ENCODE assay signal across 24 cellular contexts in genomic region chr12:71771069-71771468, GRCh38. TPM values are rescaled to one million over a fixed set of nuclear protein-coding genes. Genes with fewer than 3 reads are reported as not detected.
DNase-seq lines count a peak whose midpoint lies in the region; ATAC-seq, FAIRE-seq and TF ChIP-seq lines count a peak whose summit lies in the region.
"Had no signal": no experiment of that assay in that cellular context is flagged by ENCODE, and none has a peak within 500 bp of the region (broad histone marks: within the 10 kb centered on the region; RNA-seq: fewer than 3 reads in every experiment).

No MANE protein-coding gene starts in this region.

- no peak for ATAC-seq in GM21786 (IDR thresholded peaks at IDR 0.05; ENCODE audit: unreplicated experiment)
- ATAC-seq: HCT116, HepG2, SK-N-SH treated with all-trans-retinoic acid at 6 μM for 48 hours had no signal

- peak; percentile 60 for FAIRE-seq in H54 (lab: Jason Lieb, UNC)
- FAIRE-seq in kidney (lab: Jason Lieb, UNC): peak; percentile 96
- FAIRE-seq: HepG2 had no signal

- DNase-seq in H54 (ENCODE audit: insufficient read length, low spot score): no peak
- peak; percentile 29 for DNase-seq in choroid plexus epithelial cell (ENCODE audit: low read depth)
- no peak for DNase-seq in kidney
- peak; percentile 94 for DNase-seq in renal cortical epithelial cell (ENCODE audit: low read depth)
- DNase-seq in AG08395 (ENCODE audit: low spot score): no peak
- no peak for DNase-seq in activated effector memory CD4-positive, alpha-beta T cell treated with anti-CD3 and anti-CD28 coated beads, Interleukin-2, amount 50 U/mL, for 16 hours
- DNase-seq: Caco-2; CD4-positive, CD25-positive, alpha-beta regulatory T cell; DMS153; GF-D8; GM23248; KBM-7; MV-4-11; NCI-H1417; NCI-H187; NCI-H2227 treated with DMSO at 0.1 percent for 48 hours; NCI-H510A treated with DMSO at 0.1 percent for 48 hours; NCI-H82; SIG-M5 had no signal

- no peak for TF ChIP-seq POLR2A in H54 (IDR thresholded peaks at IDR 0.05; ENCODE audit: low read depth, low read length)

- peaks cover 0 to 45% of the 10 kb centered on the region in 2 donors for H3K4me1 ChIP-seq in kidney (ENCODE audit: control insufficient read depth in 1 of 2, insufficient read depth in 1 of 2, low read depth in 1 of 2, low read length in 2 of 2)

- intact Hi-C loops in kidney (cut with DNase I): no loop called here

- peak overlapping the region in 1 of 2 donors; percentile 67 for H3K27ac ChIP-seq in kidney (ENCODE audit: low read depth in 2 of 2, low read length in 2 of 2)
- H3K27ac ChIP-seq: GM23248, RWPE1 had no signal

- no peaks in the 10 kb centered on the region for H3K9me3 ChIP-seq in kidney (ENCODE audit: control insufficient read depth in 1 of 2, low read length in 2 of 2)
- H3K9me3 ChIP-seq: Caco-2 had no signal

- H3K9ac ChIP-seq in kidney (ENCODE audit: low read length in 2 of 2): no peak overlapping the region
- H3K9ac ChIP-seq: GM23248 had no signal

- no peak overlapping the region for H3K4me3 ChIP-seq in choroid plexus epithelial cell (ENCODE audit: low read depth, low read length)
- no peak overlapping the region for H3K4me3 ChIP-seq in kidney (ENCODE audit: low read length in 2 of 2)
- H3K4me3 ChIP-seq: GM23248 had no signal

- H3K36me3 ChIP-seq in kidney (ENCODE audit: control insufficient read depth in 1 of 2, insufficient read depth in 2 of 2, low read length in 2 of 2): peaks cover 0 to 11% of the 10 kb centered on the region in 2 donors

- TF ChIP-seq CTCF in choroid plexus epithelial cell (conservative IDR thresholded peaks at IDR 0.05; ENCODE audit: low read depth, low read length): no peak
- TF ChIP-seq CTCF in kidney (IDR thresholded peaks at IDR 0.05; ENCODE audit: borderline replicate concordance, extremely low read depth, insufficient read depth): no peak

RNA-seq across cellular contexts. Expression of gene RAB21, which starts 16.4 kb away (rescaled TPM):
- total RNA-seq in kidney (101 TPM), renal cortical epithelial cell (41.8 and 78.7 TPM in 2 replicates)
- polyA plus RNA-seq in kidney (ENCODE audit: insufficient read depth, low read depth, low replicate concordance): 24.5 TPM

Comparison
In these comparisons a context has a peak if more than half of its experiments do, and no peak if none do; other contexts are left out.
1. DNase-seq: peak in choroid plexus epithelial cell (single experiment) and renal cortical epithelial cell (single experiment); none in H54 (single experiment), kidney (single experiment), AG08395 (single experiment) and activated effector memory CD4-positive, alpha-beta T cell treated with anti-CD3 and anti-CD28 coated beads, Interleukin-2, amount 50 U/mL, for 16 hours (single experiment).